Comparison of ENCODE assay signal across 7 cellular contexts in the genomic region with DNA sequence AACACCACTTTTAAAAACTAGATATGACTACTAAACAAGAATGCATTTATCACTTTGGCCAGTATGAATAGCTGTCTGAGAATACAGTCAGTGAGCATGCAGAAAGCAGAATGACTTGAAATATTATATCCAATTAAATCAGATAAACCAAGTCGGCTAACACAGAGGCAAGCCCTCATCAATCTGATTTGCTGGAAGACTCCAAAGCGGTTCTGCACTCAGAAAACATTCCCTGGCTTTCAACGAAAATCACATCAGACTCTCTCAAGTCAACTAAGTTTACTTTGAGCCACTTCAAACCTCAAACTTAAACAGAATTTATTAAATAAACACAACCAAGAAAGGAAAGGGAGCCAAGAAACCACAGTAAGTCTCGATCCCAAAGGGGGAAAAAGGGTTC. TPM values are rescaled to one million over a fixed set of nuclear protein-coding genes. Genes with fewer than 3 reads are reported as not detected.
DNase-seq lines count a peak whose midpoint lies in the region; ATAC-seq and TF ChIP-seq lines count a peak whose summit lies in the region.

No MANE protein-coding gene starts in this region.

- peaks cover 24% of the 10 kb centered on the region for H3F3A ChIP-seq in SK-N-SH (replicated peaks; ENCODE audit: insufficient read depth)

- TF ChIP-seq POLR2A in HCT116 (IDR thresholded peaks at IDR 0.05; ENCODE audit: borderline replicate concordance, extremely low read depth, insufficient read depth, insufficient read length) (no peak), gastroesophageal sphincter (IDR thresholded peaks at IDR 0.05) (no peak)

- H3K9me3 ChIP-seq in HCT116 (ENCODE audit: control insufficient read depth in 1 of 2, insufficient read depth in 1 of 2, low read depth in 1 of 2, low read length in 2 of 2) (no peaks in the 10 kb centered on the region), SK-N-SH (no peaks in the 10 kb centered on the region), gastroesophageal sphincter (no peaks in the 10 kb centered on the region)

- H3K4me1 ChIP-seq in HCT116 (ENCODE audit: control insufficient read depth in 1 of 2, insufficient read depth in 2 of 2, low read length in 2 of 2) (peaks cover 28 to 34% of the 10 kb centered on the region in 2 experiments), SK-N-SH (ENCODE audit: control insufficient read depth in 1 of 2, insufficient read depth in 2 of 2, low read depth in 1 of 2, low read length in 1 of 2) (peaks cover 17 to 26% of the 10 kb centered on the region in 2 experiments; a peak in 3 of 4 replicates), gastroesophageal sphincter (peaks cover 0 to 33% (median 0%) of the 10 kb centered on the region in 3 donors)

- H3K27ac ChIP-seq in HCT116 (ENCODE audit: low read depth, low read length) (no peak overlapping the region), SK-N-SH (ENCODE audit: low read depth in 2 of 2, low read length in 1 of 2) (peak overlapping the region in 1 of 2 experiments; percentile 77; a peak in 2 of 4 replicates), gastroesophageal sphincter (no peak overlapping the region)

- intact Hi-C loops in HCT116 (cut with micrococcal nuclease): loop anchor here (2.0 to 5.0 kb wide), 4 partner anchors 62 to 254 kb away; no protein-coding TSS in a partner anchor

- TSS peak; percentile 41 for BruUV-seq in HCT116 (replicated peaks; lab: Mats Ljungman, UMichigan)

- TF ChIP-seq RAD21 in HCT116 (IDR thresholded peaks at IDR 0.05; ENCODE audit: low read depth) (no peak), SK-N-SH (IDR thresholded peaks at IDR 0.05; ENCODE audit: low read length) (no peak)

- WGBS in SK-N-SH (ENCODE audit: low lambda C conversion rate): 3% methylated on average over 4 of the region's 4 CpGs
- 0 to 2% methylated on average over 4 of the region's 4 CpGs for WGBS in gastroesophageal sphincter (ENCODE audit: low coverage in 1 of 2), 2 donors

- H3K4me3 ChIP-seq in HCT116 (replicated peaks in 1 of 2; ENCODE audit: low read depth in 1 of 2, low read length in 2 of 2) (peak overlapping the region; percentile 81 to 82), SK-N-SH (ENCODE audit: low read depth in 2 of 2, low read length in 1 of 2) (peak overlapping the region; percentile 80 to 85), gastroesophageal sphincter (peak overlapping the region; percentile 26 to 74), skeletal muscle cell (ENCODE audit: low read depth, low read length) (peak overlapping the region; percentile 84)

- DNase-seq in HCT116 (ENCODE audit: low read depth, low spot score) (no peak), SK-N-SH (no peak), skeletal muscle cell (ENCODE audit: low read depth) (no peak), GF-D8 (lab: John Stamatoyannopoulos, UW) (no peak), LoVo (ENCODE audit: low spot score) (no peak)
- no peak for DNase-seq in stimulated activated naive CD4-positive, alpha-beta T cell treated with Interleukin-2 at 50 U/mL for 16 hours (lab: John Stamatoyannopoulos, UW)

- RAD21 ChIA-PET in HCT116 (lab: Charles Lee; ENCODE audit: low non-redundant PET in 1 of 2, low total read pairs in 2 of 2, uncharacterized antibody in 2 of 2, unreplicated experiment in 2 of 2): no interaction called here

- H3K36me3 ChIP-seq in HCT116 (ENCODE audit: control insufficient read depth in 1 of 2, insufficient read depth in 2 of 2, low read length in 2 of 2): no peaks in the 10 kb centered on the region
- no peaks in the 10 kb centered on the region for H3K36me3 ChIP-seq in SK-N-SH (replicated peaks in 1 of 2; ENCODE audit: control insufficient read depth in 1 of 2, insufficient read depth in 2 of 2, low read length in 1 of 2)
- no peaks in the 10 kb centered on the region for H3K36me3 ChIP-seq in gastroesophageal sphincter

- H3K4me2 ChIP-seq in HCT116 (ENCODE audit: low read length) (peak overlapping the region; percentile 81), SK-N-SH (peak overlapping the region; percentile 81)

- ATAC-seq in HCT116: no peak
- ATAC-seq in gastroesophageal sphincter: no peak

- TF ChIP-seq EP300 in SK-N-SH (IDR thresholded peaks at IDR 0.05; ENCODE audit: borderline replicate concordance in 1 of 2, low read depth in 1 of 2, low read length in 1 of 2): no peak
- TF ChIP-seq EP300 in gastroesophageal sphincter (IDR thresholded peaks at IDR 0.05): no peak

- no peak for TF ChIP-seq CTCF in HCT116 (IDR thresholded peaks at IDR 0.05 in 2 of 3, conservative IDR thresholded peaks at IDR 0.05 in 1 of 3; ENCODE audit: borderline replicate concordance in 1 of 3, insufficient read depth in 1 of 3, low read depth in 2 of 3, low read length in 2 of 3)
- TF ChIP-seq CTCF in SK-N-SH (IDR thresholded peaks at IDR 0.05): no peak
- no peak for TF ChIP-seq CTCF in gastroesophageal sphincter (IDR thresholded peaks at IDR 0.05)

- CTCF ChIA-PET in HCT116 (lab: Charles Lee) (interaction anchor here (0.6 to 1.9 kb wide), 2 partner anchors 45 to 255 kb away, joined by 3 to 7 read pairs; no protein-coding TSS in a partner anchor), SK-N-SH (lab: Yijun Ruan, JAX) (interaction anchor here (2.0 to 3.6 kb wide), 3 partner anchors 69 to 269 kb away, joined by 6 to 21 read pairs (median 10); no protein-coding TSS in a partner anchor)

- H3K27me3 ChIP-seq in HCT116 (ENCODE audit: insufficient read depth, low read length): peaks cover 10% of the 10 kb centered on the region
- no peaks in the 10 kb centered on the region for H3K27me3 ChIP-seq in SK-N-SH (ENCODE audit: insufficient read depth)
- peaks cover 83% of the 10 kb centered on the region for H3K27me3 ChIP-seq in gastroesophageal sphincter

- no peaks in the 10 kb centered on the region for H3K9me2 ChIP-seq in HCT116 (ENCODE audit: insufficient read depth)
- no peaks in the 10 kb centered on the region for H3K9me2 ChIP-seq in SK-N-SH

- H2AFZ ChIP-seq in HCT116 (ENCODE audit: low read depth, low read length, poor library complexity, severe bottlenecking) (no peak overlapping the region), SK-N-SH (ENCODE audit: low read depth) (no peak overlapping the region)

- H3K79me2 ChIP-seq in HCT116 (ENCODE audit: insufficient read depth, low read length) (peaks cover 55% of the 10 kb centered on the region), SK-N-SH (ENCODE audit: insufficient read depth) (peaks cover 64% of the 10 kb centered on the region)

- H4K20me1 ChIP-seq in HCT116 (ENCODE audit: insufficient read depth) (peaks cover 8% of the 10 kb centered on the region; the same call in 1 of the 2 replicates), SK-N-SH (ENCODE audit: insufficient read depth) (peaks cover 49% of the 10 kb centered on the region)

- POLR2A ChIA-PET in HCT116 (lab: Charles Lee): no interaction called here
- POLR2A ChIA-PET in SK-N-SH (lab: Yijun Ruan, JAX): no interaction called here

- peak overlapping the region; percentile 86 for H3K9ac ChIP-seq in HCT116 (ENCODE audit: low read length)
- H3K9ac ChIP-seq in SK-N-SH: peak overlapping the region; percentile 97

TF ChIP-seq in HCT116, 20 proteins besides CTCF, POLR2A, EP300 and RAD21:
- TF ChIP-seq ZNF274 (IDR thresholded peaks at IDR 0.05; ENCODE audit: low read depth, low read length) (no peak), JUND (IDR thresholded peaks at IDR 0.05) (no peak), YY1 (IDR thresholded peaks at IDR 0.05; ENCODE audit: extremely low read depth, insufficient replicate concordance, low read depth, low read length) (no peak)
- TF ChIP-seq, protein P1, sequence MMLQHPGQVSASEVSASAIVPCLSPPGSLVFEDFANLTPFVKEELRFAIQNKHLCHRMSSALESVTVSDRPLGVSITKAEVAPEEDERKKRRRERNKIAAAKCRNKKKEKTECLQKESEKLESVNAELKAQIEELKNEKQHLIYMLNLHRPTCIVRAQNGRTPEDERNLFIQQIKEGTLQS (IDR thresholded peaks at IDR 0.05): no peak

TF ChIP-seq in SK-N-SH, 30 proteins besides CTCF, POLR2A, EP300 and RAD21 (continues in another document):
- TF ChIP-seq TCF12 (IDR thresholded peaks at IDR 0.05) (no peak), FOXJ3 (CRISPR knock-in tag; IDR thresholded peaks at IDR 0.05) (no peak), SMC3 (IDR thresholded peaks at IDR 0.05; ENCODE audit: low read depth, low read length) (no peak), NRF1 (IDR thresholded peaks at IDR 0.05; ENCODE audit: low read depth, low read length) (no peak), TEAD4 (IDR thresholded peaks at IDR 0.05; ENCODE audit: borderline replicate concordance, insufficient read depth) (no peak), ELF1 (IDR thresholded peaks at IDR 0.05) (no peak), MEF2A (IDR thresholded peaks at IDR 0.05; ENCODE audit: borderline replicate concordance, low read depth) (no peak), MXI1 (IDR thresholded peaks at IDR 0.05; ENCODE audit: low read depth, low read length) (no peak), POLR2AphosphoS5 (IDR thresholded peaks at IDR 0.05; ENCODE audit: low read depth, low read length) (no peak)
- TF ChIP-seq, protein P2, sequence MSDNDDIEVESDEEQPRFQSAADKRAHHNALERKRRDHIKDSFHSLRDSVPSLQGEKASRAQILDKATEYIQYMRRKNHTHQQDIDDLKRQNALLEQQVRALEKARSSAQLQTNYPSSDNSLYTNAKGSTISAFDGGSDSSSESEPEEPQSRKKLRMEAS (IDR thresholded peaks at IDR 0.05; ENCODE audit: low read depth): no peak
- TF ChIP-seq, protein P3, sequence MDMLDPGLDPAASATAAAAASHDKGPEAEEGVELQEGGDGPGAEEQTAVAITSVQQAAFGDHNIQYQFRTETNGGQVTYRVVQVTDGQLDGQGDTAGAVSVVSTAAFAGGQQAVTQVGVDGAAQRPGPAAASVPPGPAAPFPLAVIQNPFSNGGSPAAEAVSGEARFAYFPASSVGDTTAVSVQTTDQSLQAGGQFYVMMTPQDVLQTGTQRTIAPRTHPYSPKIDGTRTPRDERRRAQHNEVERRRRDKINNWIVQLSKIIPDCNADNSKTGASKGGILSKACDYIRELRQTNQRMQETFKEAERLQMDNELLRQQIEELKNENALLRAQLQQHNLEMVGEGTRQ (IDR thresholded peaks at IDR 0.05; ENCODE audit: borderline replicate concordance, low read depth, low read length): no peak

RNA-seq across cellular contexts. Expression of a gene that starts 1.4 kb away (rescaled TPM):
- total RNA-seq in HCT116 (2021; ENCODE audit: unreplicated experiment) (34.9 TPM), gastroesophageal sphincter (10 to 100 TPM in 1 of 4 donors, 1 to 10 TPM in 3; 5.6 to 11.0 (median 6.4) TPM)
- polyA plus RNA-seq in HCT116 (2012): 18.3 and 19.3 TPM in 2 replicates
- polyA plus RNA-seq in SK-N-SH (2012; rRNA removed): 8.1 and 8.7 TPM in 2 replicates
- polyA plus RNA-seq in SK-N-SH (2012; cell fraction: cytosol; rRNA removed): 7.3 and 8.5 TPM in 2 replicates
- polyA plus RNA-seq in SK-N-SH (2012; cell fraction: nucleus; rRNA removed): 14.9 and 23.4 TPM in 2 replicates
